In genomic region chr7:30505174-30505697, GRCh38 we compare ENCODE assay signal across 7 cellular contexts. TPM values are rescaled to one million over a fixed set of nuclear protein-coding genes. Genes with fewer than 3 reads are reported as not detected.
DNase-seq lines count a peak whose midpoint lies in the region; ATAC-seq and TF ChIP-seq lines count a peak whose summit lies in the region.

No MANE protein-coding gene starts in this region.

- no peaks in the 10 kb centered on the region for H3K27me3 ChIP-seq in KMS-11 (ENCODE audit: insufficient read depth, low read depth)

- POLR2A ChIA-PET in naive thymus-derived CD8-positive, alpha-beta T cell (lab: Charles Lee): interaction anchor here (0.9 kb wide), 1 partner anchor 27 kb away, joined by 3 read pairs; the partner anchor contains the start of gene NOD1

- no peaks in the 10 kb centered on the region for H3K9me3 Mint-ChIP-seq in central memory CD8-positive, alpha-beta T cell
- no peaks in the 10 kb centered on the region for H3K9me3 Mint-ChIP-seq in naive thymus-derived CD8-positive, alpha-beta T cell

- H3K4me1 ChIP-seq in KMS-11 (ENCODE audit: low read depth, poor library complexity, severe bottlenecking): peaks cover 16% of the 10 kb centered on the region

- peaks cover 29% of the 10 kb centered on the region for H3K79me2 ChIP-seq in KMS-11 (ENCODE audit: insufficient read depth, low read depth)

- H3K27me3 Mint-ChIP-seq in central memory CD8-positive, alpha-beta T cell: no peaks in the 10 kb centered on the region
- H3K27me3 Mint-ChIP-seq in naive thymus-derived CD8-positive, alpha-beta T cell: no peaks in the 10 kb centered on the region

- H2AFZ ChIP-seq in KMS-11 (ENCODE audit: low read depth): peak overlapping the region; percentile 90

- peaks cover 40% of the 10 kb centered on the region for H3K4me1 Mint-ChIP-seq in central memory CD8-positive, alpha-beta T cell
- H3K4me1 Mint-ChIP-seq in naive thymus-derived CD8-positive, alpha-beta T cell: peaks cover 23 to 49% (median 40%) of the 10 kb centered on the region in 4 donors

- no peak for DNase-seq in central memory CD8-positive, alpha-beta T cell (ENCODE audit: low spot score in 2 of 2)
- no peak for DNase-seq in naive thymus-derived CD8-positive, alpha-beta T cell
- DNase-seq in NK-92 (lab: John Stamatoyannopoulos, UW; ENCODE audit: unreplicated experiment): no peak
- DNase-seq in activated CD4-positive, alpha-beta T cell treated with anti-CD3 and anti-CD28 coated beads, Interleukin-2, amount 50 U/mL, for 4 hours: no peak

- H3K4me2 ChIP-seq in KMS-11: peak overlapping the region; percentile 64

- H3K36me3 Mint-ChIP-seq in central memory CD8-positive, alpha-beta T cell (ENCODE audit: insufficient read depth): peaks cover 12% of the 10 kb centered on the region
- H3K36me3 Mint-ChIP-seq in naive thymus-derived CD8-positive, alpha-beta T cell: peaks cover 0 to 4% (median 4%) of the 10 kb centered on the region in 3 donors

- peak overlapping the region; percentile 89 for H3K4me3 Mint-ChIP-seq in central memory CD8-positive, alpha-beta T cell
- H3K4me3 Mint-ChIP-seq in naive thymus-derived CD8-positive, alpha-beta T cell: peak overlapping the region; percentile 87 to 99 (median 95)

- peak overlapping the region; percentile 76 for H3K27ac Mint-ChIP-seq in central memory CD8-positive, alpha-beta T cell (ENCODE audit: low read depth)
- H3K27ac Mint-ChIP-seq in naive thymus-derived CD8-positive, alpha-beta T cell: peak overlapping the region; percentile 80 to 97 (median 93)

- TF ChIP-seq CTCF in KMS-11 (conservative IDR thresholded peaks at IDR 0.05; ENCODE audit: low read depth, low read length): no peak

- no peak overlapping the region for H3K4me3 ChIP-seq in KMS-11 (IDR thresholded peaks at IDR 0.05; ENCODE audit: insufficient read depth, low read depth, low read length)

- peak overlapping the region; percentile 83 for H3K9ac ChIP-seq in KMS-11

- H3K27ac ChIP-seq in KMS-11: no peak overlapping the region

- peak; percentile 2 for ATAC-seq in GM19328 (IDR thresholded peaks at IDR 0.05; ENCODE audit: unreplicated experiment)
- ATAC-seq in central memory CD8-positive, alpha-beta T cell (replicated peaks; ENCODE audit: extremely low read depth, poor library complexity, severe bottlenecking): peak; percentile 3
- no peak for ATAC-seq in naive thymus-derived CD8-positive, alpha-beta T cell
- ATAC-seq in GM19397 (IDR thresholded peaks at IDR 0.05; ENCODE audit: unreplicated experiment): no peak

- no peaks in the 10 kb centered on the region for H3K36me3 ChIP-seq in KMS-11 (ENCODE audit: insufficient read depth)

- no peaks in the 10 kb centered on the region for H4K20me1 ChIP-seq in KMS-11 (ENCODE audit: insufficient read depth)

RNA-seq across cellular contexts. Expression of gene GGCT, which starts 0.6 kb away (rescaled TPM):
- 10 to 100 TPM; 13.8 to 15.7 TPM for total RNA-seq in naive thymus-derived CD8-positive, alpha-beta T cell
- polyA plus RNA-seq in naive thymus-derived CD8-positive, alpha-beta T cell: 10 to 100 TPM; 26.0 to 28.2 (median 27.0) TPM

RNA-seq across cellular contexts. Expression of gene NOD1, which starts 26.7 kb away (rescaled TPM):
- total RNA-seq in naive thymus-derived CD8-positive, alpha-beta T cell: 10 to 100 TPM; 16.9 to 18.9 TPM
- polyA plus RNA-seq in naive thymus-derived CD8-positive, alpha-beta T cell: 1 to 10 TPM; 5.7 to 9.3 (median 6.4) TPM

Comparison
In these comparisons a context has a peak if more than half of its experiments do, and no peak if none do; other contexts are left out.
1. ATAC-seq: peak in GM19328 (single experiment) and central memory CD8-positive, alpha-beta T cell (single experiment); none in naive thymus-derived CD8-positive, alpha-beta T cell (0 of 2) and GM19397 (single experiment).